In the genomic region with DNA sequence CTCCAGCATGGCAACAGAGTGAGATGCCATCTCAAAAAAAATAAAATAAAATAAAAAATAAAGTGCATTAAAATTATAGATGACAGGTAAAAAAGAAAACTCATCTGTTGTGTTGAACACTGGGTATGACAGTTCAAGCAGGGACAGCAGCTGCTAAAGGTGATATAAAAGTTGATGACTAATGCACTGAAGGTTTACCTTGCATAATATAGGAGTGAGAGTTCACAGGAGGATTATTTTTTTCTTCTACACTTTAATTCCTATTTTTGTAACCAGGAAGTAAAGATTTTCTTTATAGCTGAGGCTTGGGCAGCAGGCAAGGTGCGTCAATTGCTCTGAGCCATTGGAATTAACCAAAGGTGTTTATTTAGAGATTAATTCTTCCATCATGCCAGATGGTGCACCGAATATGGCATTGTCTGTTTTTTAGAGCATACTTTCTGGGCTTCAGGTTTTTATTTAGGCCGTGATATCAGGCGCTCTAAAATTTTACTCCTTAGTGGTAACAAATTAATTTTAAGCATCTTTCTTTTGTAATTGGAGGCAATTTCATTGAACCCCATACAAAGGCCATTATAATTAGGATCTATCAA, we compare ENCODE assay signal across 28 cellular contexts.
DNase-seq lines count a peak whose midpoint lies in the region; ATAC-seq and FAIRE-seq lines count a peak whose summit lies in the region.
"Had no signal": no experiment of that assay in that cellular context is flagged by ENCODE, and none has a peak within 500 bp of the region (broad histone marks: within the 10 kb centered on the region; RNA-seq: fewer than 3 reads in every experiment).

No MANE protein-coding gene starts in this region.

- POLR2A ChIA-PET in activated CD4-positive, alpha-beta T cell treated with anti-CD3 and anti-CD28 coated beads, Interleukin-2, amount 10 ng/mL, durations not matched to agents 7 days and 5 days (lab: Charles Lee): no interaction called here

- peaks cover 4% of the 10 kb centered on the region for H3K9me3 Mint-ChIP-seq in activated CD4-positive, alpha-beta T cell treated with anti-CD3 and anti-CD28 coated beads, Interleukin-2, amount 10 ng/mL, durations not matched to agents 7 days and 5 days

- CTCF ChIA-PET in activated CD4-positive, alpha-beta T cell treated with anti-CD3 and anti-CD28 coated beads, Interleukin-2, amount 10 ng/mL, durations not matched to agents 7 days and 5 days (lab: Charles Lee): no interaction called here

- H3K36me3 Mint-ChIP-seq in activated CD4-positive, alpha-beta T cell treated with anti-CD3 and anti-CD28 coated beads, Interleukin-2, amount 10 ng/mL, durations not matched to agents 7 days and 5 days (ENCODE audit: low read depth): no peaks in the 10 kb centered on the region
- H3K36me3 Mint-ChIP-seq: activated naive CD8-positive, alpha-beta T cell; CD4-positive, alpha-beta memory T cell had no signal

- peak; percentile 47 for FAIRE-seq in islet of Langerhans (lab: Jason Lieb, UNC)
- FAIRE-seq: HepG2 had no signal

- H3K27me3 Mint-ChIP-seq in activated CD4-positive, alpha-beta T cell treated with anti-CD3 and anti-CD28 coated beads, Interleukin-2, amount 10 ng/mL, durations not matched to agents 7 days and 5 days: no peaks in the 10 kb centered on the region
- H3K27me3 Mint-ChIP-seq: activated naive CD8-positive, alpha-beta T cell; B cell; CD4-positive, alpha-beta memory T cell; stimulated activated naive CD8-positive, alpha-beta T cell treated with anti-CD3 and anti-CD28 coated beads, Interleukin-15, Interleukin-2, amounts not matched to agents 100 ng/mL and 50 ng/mL, for 24 hours had no signal

- H3K27ac Mint-ChIP-seq in activated CD4-positive, alpha-beta T cell treated with anti-CD3 and anti-CD28 coated beads, Interleukin-2, amount 10 ng/mL, durations not matched to agents 7 days and 5 days: no peak overlapping the region
- H3K27ac Mint-ChIP-seq: activated naive CD8-positive, alpha-beta T cell; B cell; CD4-positive, alpha-beta memory T cell; stimulated activated naive CD8-positive, alpha-beta T cell treated with anti-CD3 and anti-CD28 coated beads, Interleukin-15, Interleukin-2, amounts not matched to agents 100 ng/mL and 50 ng/mL, for 24 hours; T-helper 2 cell treated with Interferon-gamma antibody and Interleukin-4, amounts not matched to agents 5 μg/mL and 100 μg/mL, for 36 hours had no signal

- in situ Hi-C loops in G401 (cut with HindIII; ENCODE audit: low sequenced_read_pairs): no loop called here

- no peak overlapping the region for H3K4me3 Mint-ChIP-seq in activated CD4-positive, alpha-beta T cell treated with anti-CD3 and anti-CD28 coated beads, Interleukin-2, amount 10 ng/mL, durations not matched to agents 7 days and 5 days
- H3K4me3 Mint-ChIP-seq: activated naive CD8-positive, alpha-beta T cell; B cell; CD4-positive, alpha-beta memory T cell; stimulated activated naive CD8-positive, alpha-beta T cell treated with anti-CD3 and anti-CD28 coated beads, Interleukin-15, Interleukin-2, amounts not matched to agents 100 ng/mL and 50 ng/mL, for 24 hours; T-helper 2 cell treated with Interferon-gamma antibody and Interleukin-4, amounts not matched to agents 5 μg/mL and 100 μg/mL, for 36 hours had no signal

- ATAC-seq in HG03460 (IDR thresholded peaks at IDR 0.05; ENCODE audit: unreplicated experiment) (no peak), GM18519 (IDR thresholded peaks at IDR 0.05; ENCODE audit: low FRiP score, unreplicated experiment) (no peak)
- ATAC-seq: HepG2 had no signal

- H3K4me1 Mint-ChIP-seq in activated CD4-positive, alpha-beta T cell treated with anti-CD3 and anti-CD28 coated beads, Interleukin-2, amount 10 ng/mL, durations not matched to agents 7 days and 5 days: no peaks in the 10 kb centered on the region
- H3K4me1 Mint-ChIP-seq: B cell; CD4-positive, alpha-beta memory T cell had no signal

- DNase-seq in G401 (ENCODE audit: low spot score) (peak; percentile 58), NCI-H2171 (lab: John Stamatoyannopoulos, UW) (peak; percentile 33), SHP77 treated with DMSO at 0.1 percent for 48 hours (lab: John Stamatoyannopoulos, UW) (peak; percentile 55)
- no peak for DNase-seq in activated CD4-positive, alpha-beta T cell treated with anti-CD3 and anti-CD28 coated beads, Interleukin-2, amount 10 ng/mL, durations not matched to agents 7 days and 5 days
- DNase-seq: activated CD4-positive, alpha-beta T cell treated with anti-CD3 and anti-CD28 coated beads for 4 hours; activated CD8-positive, alpha-beta memory T cell treated with anti-CD3 and anti-CD28 coated beads for 24 hours; activated T-cell treated with anti-CD3 and anti-CD28 coated beads for 4 hours; CD4-positive, alpha-beta memory T cell; colonic mucosa; DMS 273 treated with DMSO at 0.1 percent for 48 hours; effector CD8-positive, alpha-beta T cell; GDM1; islet precursor cell; Karpas-422; MV-4-11; NCI-H1436; NCI-H2107; SIG-M5; stimulated activated CD8-positive, alpha-beta memory T cell treated with anti-CD3 and anti-CD28 coated beads, Interleukin-4, amount 100 ng/mL, for 48 hours; testis had no signal
